ENCODE assay signal across 8 cellular contexts in the genomic region with DNA sequence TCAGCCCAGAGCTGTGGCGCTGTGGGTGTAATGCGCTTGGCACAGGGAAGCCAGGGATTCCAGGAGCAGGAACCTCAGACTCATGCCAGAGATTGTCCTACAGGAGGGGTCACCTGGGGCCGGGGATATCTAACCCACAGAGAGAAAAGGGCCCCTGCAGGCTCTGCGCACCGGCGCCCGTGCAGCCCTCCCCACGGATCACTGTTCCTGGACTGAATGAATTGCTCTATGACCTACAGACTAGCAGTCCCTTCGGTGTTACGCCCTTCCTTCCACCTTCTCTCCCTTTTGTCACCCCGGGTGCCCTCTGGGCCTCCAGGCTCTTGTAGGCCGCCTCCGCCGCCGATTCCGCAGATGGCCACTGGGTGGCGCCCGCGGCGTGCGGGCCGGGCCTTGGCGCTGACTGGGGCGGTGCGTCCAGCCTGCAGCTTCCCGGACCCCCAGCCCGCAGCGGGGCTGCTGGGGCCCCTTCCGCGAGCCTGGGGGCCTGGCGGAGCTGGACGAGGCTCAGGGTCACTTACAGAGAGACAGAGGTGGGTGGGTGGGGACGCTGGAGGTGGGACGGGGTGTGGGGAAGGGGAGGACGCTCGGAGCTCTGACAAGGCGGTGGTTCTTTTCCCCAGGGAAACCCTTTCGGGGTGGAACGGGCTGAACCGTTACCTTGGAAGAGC.
DNase-seq lines count a peak whose midpoint lies in the region; ATAC-seq, FAIRE-seq and TF ChIP-seq lines count a peak whose summit lies in the region.

No MANE protein-coding gene starts in this region.

- intact Hi-C loops in ovary (cut with DNase I) (loop anchor here in 2 of 4 donors (5.0 to 10.0 kb wide), 2 partner anchors 235 to 237 kb away; no protein-coding TSS in a partner anchor), thyroid gland (cut with DNase I) (loop anchor here (2.0 kb wide), 1 partner anchor 235 kb away; no protein-coding TSS in a partner anchor)

- H3K9me3 ChIP-seq in gastroesophageal sphincter (no peaks in the 10 kb centered on the region), ovary (peaks cover 0 to 4% of the 10 kb centered on the region in 2 donors), thyroid gland (no peaks in the 10 kb centered on the region)

- peak; percentile 91 to 100 (median 96) for TF ChIP-seq CTCF in gastroesophageal sphincter (IDR thresholded peaks at IDR 0.05)
- TF ChIP-seq CTCF in ovary (IDR thresholded peaks at IDR 0.05): peak; percentile 29 to 66 (median 44)
- peak; percentile 83 to 100 (median 98) for TF ChIP-seq CTCF in thyroid gland (IDR thresholded peaks at IDR 0.05)

- H3K4me1 ChIP-seq in gastroesophageal sphincter (peaks cover 0 to 11% (median 4%) of the 10 kb centered on the region in 3 donors), ovary (ENCODE audit: insufficient read depth) (peaks cover 1% of the 10 kb centered on the region), thyroid gland (peaks cover 0 to 8% of the 10 kb centered on the region in 2 donors)

- H3K27ac ChIP-seq in gastroesophageal sphincter (no peak overlapping the region), ovary (no peak overlapping the region), thyroid gland (no peak overlapping the region)

- 13 to 19% methylated on average over 3 of the region's 40 CpGs for WGBS in gastroesophageal sphincter (ENCODE audit: low coverage in 1 of 2), 2 donors
- WGBS in ovary, 3 donors: 9 to 14% (median 13%) methylated on average over 39 to 40 of the region's 40 CpGs
- 11 to 14% methylated on average over 26 to 31 of the region's 40 CpGs for WGBS in thyroid gland, 2 donors

- no peaks in the 10 kb centered on the region for H3K36me3 ChIP-seq in gastroesophageal sphincter
- H3K36me3 ChIP-seq in ovary: no peaks in the 10 kb centered on the region
- no peaks in the 10 kb centered on the region for H3K36me3 ChIP-seq in thyroid gland

- H3K27me3 ChIP-seq in gastroesophageal sphincter (peaks cover 16% of the 10 kb centered on the region), ovary (no peaks in the 10 kb centered on the region), thyroid gland (no peaks in the 10 kb centered on the region)

- peak; percentile 91 for DNase-seq in 8988T
- DNase-seq in GM12892 (ENCODE audit: insufficient read length): peak; percentile 90
- peak; percentile 78 for DNase-seq in HT-29 (ENCODE audit: low spot score)
- DNase-seq in RPMI7951 (ENCODE audit: low read depth): peak; percentile 29
- DNase-seq in activated effector memory CD4-positive, alpha-beta T cell treated with Interleukin-2 at 50 U/mL for 16 hours: peak; percentile 67
- DNase-seq in ovary: peak in 4 of 5 donors; percentile 19 to 75 (median 52)
- peak; percentile 67 to 71 for DNase-seq in thyroid gland

- peak overlapping the region in 1 of 2 donors; percentile 41 for H3K4me3 ChIP-seq in gastroesophageal sphincter
- peak overlapping the region; percentile 23 for H3K4me3 ChIP-seq in ovary
- no peak overlapping the region for H3K4me3 ChIP-seq in thyroid gland (replicated peaks in 1 of 3)

- TF ChIP-seq EP300 in gastroesophageal sphincter (IDR thresholded peaks at IDR 0.05) (no peak), ovary (IDR thresholded peaks at IDR 0.05) (no peak)

- TF ChIP-seq POLR2A in GM12892 (IDR thresholded peaks at IDR 0.05; ENCODE audit: low read depth, low read length) (no peak), gastroesophageal sphincter (IDR thresholded peaks at IDR 0.05) (no peak), ovary (IDR thresholded peaks at IDR 0.05) (no peak), thyroid gland (IDR thresholded peaks at IDR 0.05) (no peak)

- peak; percentile 78 for ATAC-seq in gastroesophageal sphincter

- peak; percentile 85 for FAIRE-seq in GM12892 (lab: Jason Lieb, UNC)

Comparison
In these comparisons a context has a peak if more than half of its experiments do, and no peak if none do; other contexts are left out.
1. DNase-seq: peak in every context shown above with its lines; median percentile 91 in 8988T; 90 in GM12892; 78 in HT-29; 69 in thyroid gland; 67 in activated effector memory CD4-positive, alpha-beta T cell treated with Interleukin-2 at 50 U/mL for 16 hours; 52 in ovary; 29 in RPMI7951.
2. CTCF ChIP-seq: peak in every context shown above with its lines; median percentile 98 in thyroid gland; 96 in gastroesophageal sphincter; 44 in ovary.